ENCODE assay signal across 16 cellular contexts in the genomic region with DNA sequence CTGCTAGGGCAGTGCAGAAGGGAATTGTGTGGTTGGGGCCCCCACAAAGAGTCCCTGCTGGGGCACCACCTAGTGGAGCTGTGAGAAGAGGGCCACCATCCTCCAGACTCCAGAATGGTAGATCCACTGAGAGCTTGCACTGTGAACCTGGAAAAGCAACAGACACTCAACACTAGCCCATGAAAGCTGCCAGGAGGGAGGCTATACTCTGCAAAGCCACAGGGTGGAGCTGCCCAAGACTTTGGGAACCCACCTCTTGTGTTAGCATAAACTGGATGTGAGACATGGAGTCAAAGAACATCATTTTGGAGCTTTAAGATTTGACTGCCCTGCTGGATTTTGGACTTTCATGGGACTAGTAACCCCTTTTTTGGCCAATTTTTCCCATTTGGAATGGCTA.
DNase-seq lines count a peak whose midpoint lies in the region; ATAC-seq and TF ChIP-seq lines count a peak whose summit lies in the region.
"Had no signal": no experiment of that assay in that cellular context is flagged by ENCODE, and none has a peak within 500 bp of the region (broad histone marks: within the 10 kb centered on the region; RNA-seq: fewer than 3 reads in every experiment).

No MANE protein-coding gene starts in this region.

- H3K9me3 ChIP-seq in WERI-Rb-1 (ENCODE audit: severe bottlenecking): no peaks in the 10 kb centered on the region
- H3K9me3 ChIP-seq in CD8-positive, alpha-beta T cell (ENCODE audit: low read length): no peaks in the 10 kb centered on the region
- H3K9me3 ChIP-seq: HAP-1 had no signal

- CTCF ChIA-PET in CD8-positive, alpha-beta T cell (lab: Charles Lee): no interaction called here

- peak; percentile 46; the same call in 1 of the 2 replicates for TF ChIP-seq CTCF in WERI-Rb-1 (IDR thresholded peaks at IDR 0.05; ENCODE audit: low read depth, low read length)
- no peak for TF ChIP-seq CTCF in CD8-positive, alpha-beta T cell (IDR thresholded peaks at IDR 0.05)

- intact Hi-C loops in CD8-positive, alpha-beta T cell (cut with DNase I, micrococcal nuclease): no loop called here

- H3K9me3 Mint-ChIP-seq in CD8-positive, alpha-beta T cell: peaks cover 37% of the 10 kb centered on the region
- peaks cover 10 to 12% of the 10 kb centered on the region in 2 donors for H3K9me3 Mint-ChIP-seq in stimulated activated naive B cell treated with anti-CD40 and anti-IgM and Interleukin-4, amounts not matched to agents 10 μg/mL and 1 μg/mL and 100 μg/mL, for 72 hours

- H3K27ac ChIP-seq in WERI-Rb-1: no peak overlapping the region
- H3K27ac ChIP-seq in CD8-positive, alpha-beta T cell (ENCODE audit: low read depth, low read length): no peak overlapping the region

- no peak overlapping the region for H3K4me3 ChIP-seq in WERI-Rb-1 (ENCODE audit: low read depth, low read length)
- no peak overlapping the region for H3K4me3 ChIP-seq in CD8-positive, alpha-beta T cell (ENCODE audit: low read depth, low read length)
- H3K4me3 ChIP-seq: HAP-1 had no signal

- DNase-seq in NCI-H82 (lab: John Stamatoyannopoulos, UW) (peak; percentile 31), NCI-H82 treated with DMSO at 0.1 percent for 48 hours (lab: John Stamatoyannopoulos, UW; ENCODE audit: unreplicated experiment) (no peak), KBM-7 (peak; percentile 21), WERI-Rb-1 (peak; percentile 22)
- no peak for DNase-seq in CD8-positive, alpha-beta T cell
- DNase-seq in stimulated activated naive B cell treated with anti-CD40 and anti-IgM and Interleukin-4, amounts not matched to agents 10 μg/mL and 1 μg/mL and 100 μg/mL, for 72 hours: no peak
- DNase-seq in stimulated activated CD4-positive, alpha-beta T cell treated with anti-CD3 and anti-CD28 coated beads, Interleukin-4, amount 100 ng/mL, for 1 hour: no peak
- DNase-seq: Calu3; CD4-positive, CD25-positive, alpha-beta regulatory T cell; NCI-H1092; NCI-H146; NCI-H2081; NCI-H2227 treated with DMSO at 0.1 percent for 48 hours; SIG-M5 had no signal

- in situ Hi-C loops in KBM-7 (cut with MboI; ENCODE audit: low pct_unique_long_range_greater_than_20kb, low sequenced_read_pairs): no loop called here

- H3K27me3 ChIP-seq in WERI-Rb-1 (ENCODE audit: insufficient read depth, low read depth, severe bottlenecking): no peaks in the 10 kb centered on the region
- H3K27me3 ChIP-seq in CD8-positive, alpha-beta T cell (ENCODE audit: insufficient read depth, low read length): no peaks in the 10 kb centered on the region

- no peak overlapping the region for H3K4me3 Mint-ChIP-seq in CD8-positive, alpha-beta T cell
- H3K4me3 Mint-ChIP-seq in stimulated activated naive B cell treated with anti-CD40 and anti-IgM and Interleukin-4, amounts not matched to agents 10 μg/mL and 1 μg/mL and 100 μg/mL, for 72 hours: no peak overlapping the region
- H3K4me3 Mint-ChIP-seq: CD4-positive, CD25-positive, alpha-beta regulatory T cell; T-helper 1 cell treated with Interleukin-12 subunit alpha and Interleukin-12 subunit beta and Interleukin-4 antibody, amounts not matched to agents 30 μg/mL and 1 μg/mL, for 36 hours had no signal

- POLR2A ChIA-PET in CD8-positive, alpha-beta T cell (lab: Charles Lee): no interaction called here

- H3K36me3 ChIP-seq in WERI-Rb-1: no peaks in the 10 kb centered on the region
- no peaks in the 10 kb centered on the region for H3K36me3 ChIP-seq in CD8-positive, alpha-beta T cell (ENCODE audit: insufficient read depth, low read length)
- H3K36me3 ChIP-seq: HAP-1 had no signal

- no peaks in the 10 kb centered on the region for H3K4me1 Mint-ChIP-seq in CD8-positive, alpha-beta T cell (ENCODE audit: low read depth)
- peaks cover 2 to 8% of the 10 kb centered on the region in 2 donors for H3K4me1 Mint-ChIP-seq in stimulated activated naive B cell treated with anti-CD40 and anti-IgM and Interleukin-4, amounts not matched to agents 10 μg/mL and 1 μg/mL and 100 μg/mL, for 72 hours
- H3K4me1 Mint-ChIP-seq: CD4-positive, CD25-positive, alpha-beta regulatory T cell had no signal

- no peaks in the 10 kb centered on the region for H3K36me3 Mint-ChIP-seq in CD8-positive, alpha-beta T cell
- peaks cover 0 to 3% of the 10 kb centered on the region in 2 donors for H3K36me3 Mint-ChIP-seq in stimulated activated naive B cell treated with anti-CD40 and anti-IgM and Interleukin-4, amounts not matched to agents 10 μg/mL and 1 μg/mL and 100 μg/mL, for 72 hours
- H3K36me3 Mint-ChIP-seq: CD4-positive, CD25-positive, alpha-beta regulatory T cell had no signal

- H3K27ac Mint-ChIP-seq in CD8-positive, alpha-beta T cell: no peak overlapping the region
- no peak overlapping the region for H3K27ac Mint-ChIP-seq in stimulated activated naive B cell treated with anti-CD40 and anti-IgM and Interleukin-4, amounts not matched to agents 10 μg/mL and 1 μg/mL and 100 μg/mL, for 72 hours
- H3K27ac Mint-ChIP-seq: CD4-positive, CD25-positive, alpha-beta regulatory T cell; T-helper 1 cell treated with Interleukin-12 subunit alpha and Interleukin-12 subunit beta and Interleukin-4 antibody, amounts not matched to agents 30 μg/mL and 1 μg/mL, for 36 hours had no signal

- H3K27me3 Mint-ChIP-seq in CD8-positive, alpha-beta T cell (ENCODE audit: low read depth): no peaks in the 10 kb centered on the region
- peaks cover 0 to 4% of the 10 kb centered on the region in 2 donors for H3K27me3 Mint-ChIP-seq in stimulated activated naive B cell treated with anti-CD40 and anti-IgM and Interleukin-4, amounts not matched to agents 10 μg/mL and 1 μg/mL and 100 μg/mL, for 72 hours
- H3K27me3 Mint-ChIP-seq: CD4-positive, CD25-positive, alpha-beta regulatory T cell had no signal

- no peak for ATAC-seq in CD8-positive, alpha-beta T cell
- ATAC-seq in stimulated activated naive B cell treated with anti-CD40 and anti-IgM and Interleukin-4, amounts not matched to agents 10 μg/mL and 1 μg/mL and 100 μg/mL, for 72 hours (replicated peaks): no peak

- H3K4me1 ChIP-seq in CD8-positive, alpha-beta T cell (ENCODE audit: insufficient read depth, low read length): no peaks in the 10 kb centered on the region
- H3K4me1 ChIP-seq: HAP-1 had no signal

Comparison
In these comparisons a context has a peak if more than half of its experiments do, and no peak if none do; other contexts are left out.
1. DNase-seq: peak in NCI-H82 (single experiment), KBM-7 (single experiment) and WERI-Rb-1 (single experiment); none in NCI-H82 treated with DMSO at 0.1 percent for 48 hours (single experiment), CD8-positive, alpha-beta T cell (0 of 7), stimulated activated naive B cell treated with anti-CD40 and anti-IgM and Interleukin-4, amounts not matched to agents 10 μg/mL and 1 μg/mL and 100 μg/mL, for 72 hours (single experiment) and stimulated activated CD4-positive, alpha-beta T cell treated with anti-CD3 and anti-CD28 coated beads, Interleukin-4, amount 100 ng/mL, for 1 hour (single experiment).